Comparison of ENCODE assay signal across 2 cellular contexts in genomic region chr6:36718560-36718959, GRCh38.
A peak's percentile ranks its signal among the peaks of the same experiment; 100 is the strongest.
TF ChIP-seq lines count a peak whose summit lies in the region.

No MANE protein-coding gene starts in this region.

TF ChIP-seq in HepG2, 621 proteins besides CTCF, POLR2A, EP300 and RAD21:
- TF ChIP-seq ZKSCAN1 (IDR thresholded peaks at IDR 0.05; ENCODE audit: low read length), result peak; percentile 90
- TF ChIP-seq ZNF160 (CRISPR knock-in tag; IDR thresholded peaks at IDR 0.05), result no peak

TF ChIP-seq in K562, 482 proteins besides CTCF, POLR2A, EP300 and RAD21:
- TF ChIP-seq ZKSCAN1 (IDR thresholded peaks at IDR 0.05; ENCODE audit: low read depth, low read length), result peak; percentile 99
- 0 out of 2 replicates have a peak, but pooled peaks have one; percentile 17 for TF ChIP-seq ADNP (tag; IDR thresholded peaks at IDR 0.05)
- 0 out of 2 replicates have a peak, but pooled peaks have one; percentile 22 for TF ChIP-seq BCOR (IDR thresholded peaks at IDR 0.05)
- TF ChIP-seq POLR2AphosphoS5 (IDR thresholded peaks at IDR 0.05; ENCODE audit: control insufficient read depth, insufficient read depth, low read depth, low read length), result no peak
TF ChIP-seq in K562: peak in this region for 3.
